ENCODE assay signal across 8 cellular contexts in the genomic region with DNA sequence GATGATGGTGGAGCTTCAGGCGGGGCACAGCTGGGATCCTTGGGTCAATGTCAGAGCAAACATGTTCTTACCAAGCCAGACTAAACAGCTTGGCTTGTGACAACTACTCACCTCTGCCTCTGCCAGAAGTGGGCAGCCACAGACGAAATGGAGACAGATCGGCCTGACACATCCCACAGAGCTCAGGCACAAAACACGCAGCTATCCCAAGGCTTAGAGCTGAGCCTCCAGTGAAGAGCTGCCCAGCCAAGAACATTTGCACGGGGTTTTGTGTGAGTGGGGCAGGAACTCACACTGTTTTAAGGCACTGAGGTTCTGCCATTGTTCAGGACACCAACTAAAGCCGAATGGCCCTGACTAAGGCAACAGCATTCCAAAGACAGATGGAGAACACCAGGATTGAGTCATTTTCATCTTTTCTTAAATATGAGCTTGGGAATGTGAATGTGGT. TPM values are rescaled to one million over a fixed set of nuclear protein-coding genes. Genes with fewer than 3 reads are reported as not detected.
A peak's percentile ranks its signal among the peaks of the same experiment; 100 is the strongest.
DNase-seq lines count a peak whose midpoint lies in the region; ATAC-seq and TF ChIP-seq lines count a peak whose summit lies in the region.

No MANE protein-coding gene starts in this region.

- intact Hi-C loops in breast epithelium (cut with DNase I; ENCODE audit: low total_unique reads): no loop called here
- intact Hi-C loops in left lung (cut with DNase I): no loop called here

- CTCF ChIA-PET in HEK293T (lab: Yijun Ruan, JAX): interaction anchor here (1.6 kb wide), 1 partner anchor 19 kb away, joined by 5 read pairs; no protein-coding TSS in a partner anchor

- H3K4me1 ChIP-seq in breast epithelium (peaks cover 3 to 6% of the 10 kb centered on the region in 2 donors), left lung (peaks cover 12 to 36% of the 10 kb centered on the region in 2 donors), thymus (ENCODE audit: control insufficient read depth, insufficient read depth, low read length) (no peaks in the 10 kb centered on the region)

- H3K27ac ChIP-seq in breast epithelium (peak overlapping the region; percentile 67 to 91), left lung (peak overlapping the region; percentile 24 to 67), thymus (ENCODE audit: low read depth) (peak overlapping the region; percentile 43)

- H3K27me3 ChIP-seq in breast epithelium: no peaks in the 10 kb centered on the region
- no peaks in the 10 kb centered on the region for H3K27me3 ChIP-seq in left lung
- no peaks in the 10 kb centered on the region for H3K27me3 ChIP-seq in thymus (ENCODE audit: control insufficient read depth, insufficient read depth)

- DNase-seq in NCI-H446 (lab: John Stamatoyannopoulos, UW) (peak; percentile 78 to 88), breast epithelium (ENCODE audit: low spot score in 2 of 2) (no peak), left lung (no peak), HEK293T (ENCODE audit: extremely low spot score) (no peak), NCI-H1436 (lab: John Stamatoyannopoulos, UW) (no peak), DMS153 (lab: John Stamatoyannopoulos, UW) (no peak), NCI-H345 treated with DMSO at 0.1 percent for 48 hours (lab: John Stamatoyannopoulos, UW; ENCODE audit: unreplicated experiment) (no peak)

- no peak overlapping the region for H3K4me3 ChIP-seq in breast epithelium
- H3K4me3 ChIP-seq in left lung: no peak overlapping the region
- no peak overlapping the region for H3K4me3 ChIP-seq in thymus (ENCODE audit: low read length)

- no peak for ATAC-seq in left lung

- WGBS in thymus: 81% methylated on average over 6 of the region's 6 CpGs

- peaks cover 0 to 7% of the 10 kb centered on the region in 2 donors for H3K9me3 ChIP-seq in breast epithelium
- H3K9me3 ChIP-seq in left lung: peaks cover 0 to 7% of the 10 kb centered on the region in 2 donors
- H3K9me3 ChIP-seq in thymus (ENCODE audit: control insufficient read depth): no peaks in the 10 kb centered on the region

- POLR2A ChIA-PET in HEK293T (lab: Yijun Ruan, JAX): no interaction called here

- TF ChIP-seq CTCF in breast epithelium (IDR thresholded peaks at IDR 0.05) (no peak), left lung (IDR thresholded peaks at IDR 0.05) (no peak)

- TF ChIP-seq POLR2A in breast epithelium (IDR thresholded peaks at IDR 0.05): no peak

- H3K36me3 ChIP-seq in breast epithelium (no peaks in the 10 kb centered on the region), left lung (no peaks in the 10 kb centered on the region), thymus (ENCODE audit: control insufficient read depth, insufficient read depth) (no peaks in the 10 kb centered on the region)

TF ChIP-seq in HEK293T, 16 proteins besides CTCF, POLR2A, EP300 and RAD21:
- TF ChIP-seq ZNF384 (IDR thresholded peaks at IDR 0.05): no peak
- no peak for TF ChIP-seq FOXA1 (IDR thresholded peaks at IDR 0.05)
- no peak for TF ChIP-seq SUZ12 (IDR thresholded peaks at IDR 0.05)
- TF ChIP-seq HDGF (IDR thresholded peaks at IDR 0.05; ENCODE audit: borderline replicate concordance): no peak
- no peak for TF ChIP-seq FOXM1 (IDR thresholded peaks at IDR 0.05; ENCODE audit: borderline replicate concordance)
- TF ChIP-seq FOXK2 (IDR thresholded peaks at IDR 0.05): no peak
- TF ChIP-seq BHLHE40 (IDR thresholded peaks at IDR 0.05; ENCODE audit: borderline replicate concordance): no peak
- no peak for TF ChIP-seq SP1 (IDR thresholded peaks at IDR 0.05)
- TF ChIP-seq ARNT (IDR thresholded peaks at IDR 0.05): no peak
- TF ChIP-seq, protein P1, sequence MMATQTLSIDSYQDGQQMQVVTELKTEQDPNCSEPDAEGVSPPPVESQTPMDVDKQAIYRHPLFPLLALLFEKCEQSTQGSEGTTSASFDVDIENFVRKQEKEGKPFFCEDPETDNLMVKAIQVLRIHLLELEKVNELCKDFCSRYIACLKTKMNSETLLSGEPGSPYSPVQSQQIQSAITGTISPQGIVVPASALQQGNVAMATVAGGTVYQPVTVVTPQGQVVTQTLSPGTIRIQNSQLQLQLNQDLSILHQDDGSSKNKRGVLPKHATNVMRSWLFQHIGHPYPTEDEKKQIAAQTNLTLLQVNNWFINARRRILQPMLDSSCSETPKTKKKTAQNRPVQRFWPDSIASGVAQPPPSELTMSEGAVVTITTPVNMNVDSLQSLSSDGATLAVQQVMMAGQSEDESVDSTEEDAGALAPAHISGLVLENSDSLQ (IDR thresholded peaks at IDR 0.05): no peak

RNA-seq across cellular contexts. Expression of gene PXDN, which starts 12.8 kb away (rescaled TPM):
- total RNA-seq in breast epithelium (100 to 1,000 TPM in 1 of 3 donors, 10 to 100 TPM in 2; 42.4 to 108 (median 64.2) TPM), left lung (100 to 1,000 TPM in 1 of 2 donors, 10 to 100 TPM in 1; 44.8 to 116 TPM)
- polyA plus RNA-seq in thymus: 3.1 TPM

Comparison
In these comparisons a context has a peak if more than half of its experiments do, and no peak if none do; other contexts are left out.
1. DNase-seq: peak in NCI-H446 (2 of 2); none in breast epithelium (0 of 2), left lung (0 of 2), HEK293T (single experiment), NCI-H1436 (single experiment), DMS153 (single experiment) and NCI-H345 treated with DMSO at 0.1 percent for 48 hours (single experiment).
2. Peak in every context shown above with its lines, with median percentiles within 50 percentile points of each other: H3K27ac ChIP-seq.